Comparison of ENCODE assay signal across 33 cellular contexts in genomic region chr2:218902427-218902826, GRCh38. TPM values are rescaled to one million over a fixed set of nuclear protein-coding genes. Genes with fewer than 3 reads are reported as not detected.
"Had no signal": no experiment of that assay in that cellular context is flagged by ENCODE, and none has a peak within 500 bp of the region (broad histone marks: within the 10 kb centered on the region; RNA-seq: fewer than 3 reads in every experiment).

No MANE protein-coding gene starts in this region.

- FAIRE-seq: urothelium cell line had no signal

- H3K27ac ChIP-seq: neutrophil, ovary, parathyroid adenoma, psoas muscle, skin epidermis, spleen, stomach, tibial artery, transverse colon, upper lobe of left lung, vagina had no signal

- H2AFZ ChIP-seq: parathyroid adenoma had no signal

- ATAC-seq: naive thymus-derived CD8-positive, alpha-beta T cell; psoas muscle; right cardiac atrium; sciatic nerve; stimulated activated memory B cell treated with anti-CD40 and anti-IgM and Interleukin-4, amounts not matched to agents 10 μg/mL and 1 μg/mL and 100 μg/mL, for 72 hours had no signal

- H3K36me3 ChIP-seq: neutrophil, ovary, spleen, stomach, tibial artery, transverse colon, upper lobe of left lung, vagina had no signal

- H3K79me2 ChIP-seq: parathyroid adenoma had no signal

- H3K27me3 ChIP-seq: ovary had no signal

- H3K9me3 ChIP-seq: neutrophil, ovary, psoas muscle, spleen, stomach, tibial artery, transverse colon, upper lobe of left lung, vagina had no signal

- H3K9ac ChIP-seq: parathyroid adenoma had no signal

- H3K4me2 ChIP-seq: smooth muscle cell had no signal

- H3K4me1 ChIP-seq: psoas muscle had no signal

- DNase-seq: naive B cell; naive thymus-derived CD8-positive, alpha-beta T cell; nephron progenitor cell; nucleus accumbens; ovary; posterior cingulate gyrus; psoas muscle; right cardiac atrium; spleen; stimulated activated CD4-positive, alpha-beta T cell treated with anti-CD3 and anti-CD28 coated beads, Interleukin-12 subunit alpha, Interleukin-12 subunit beta, amount 100 ng/mL, for 4 hours; stimulated activated CD4-positive, alpha-beta T cell treated with anti-CD3 and anti-CD28 coated beads, Interleukin-1b, Interleukin-23, amount 100 ng/mL, for 48 hours; stimulated activated CD4-positive, alpha-beta T cell treated with anti-CD3 and anti-CD28 coated beads, Interleukin-4, amount 100 ng/mL, for 1 hour; stimulated activated CD4-positive, alpha-beta T cell treated with anti-CD3 and anti-CD28 coated beads, Interleukin-4, amount 100 ng/mL, for 4 hours; stimulated activated CD8-positive, alpha-beta memory T cell treated with anti-CD3 and anti-CD28 coated beads, Interleukin-4, amount 100 ng/mL, for 48 hours; stimulated activated naive CD4-positive, alpha-beta T cell treated with Interleukin-2 at 50 U/mL for 16 hours; stomach; tibial artery; transverse colon; upper lobe of left lung had no signal

- H3K4me3 ChIP-seq: ovary, psoas muscle, skin epidermis, smooth muscle cell, spleen, stomach, tibial artery, transverse colon, upper lobe of left lung, vagina had no signal

RNA-seq across cellular contexts. Expression of gene WNT10A, which starts 21.8 kb away (rescaled TPM):
- total RNA-seq: neural crest cell, progenitor cell of endocrine pancreas, psoas muscle, right cardiac atrium, subcutaneous adipose tissue, temporal lobe had no signal
- polyA plus RNA-seq: right cardiac atrium had no signal

RNA-seq across cellular contexts. Expression of gene WNT6, which starts 42.8 kb away (rescaled TPM):
- total RNA-seq: naive thymus-derived CD8-positive, alpha-beta T cell; neural crest cell; temporal lobe had no signal

RNA-seq across cellular contexts. Expression of gene CDK5R2, which starts 57.0 kb away (rescaled TPM):
- total RNA-seq: naive thymus-derived CD8-positive, alpha-beta T cell; omental fat pad; ovary; psoas muscle; right cardiac atrium; sciatic nerve; smooth muscle cell; spleen; subcutaneous adipose tissue; upper lobe of left lung; ureter had no signal
- polyA plus RNA-seq: naive thymus-derived CD8-positive, alpha-beta T cell; ovary; spleen had no signal
